ENCODE assay signal across 2 cellular contexts in the genomic region with DNA sequence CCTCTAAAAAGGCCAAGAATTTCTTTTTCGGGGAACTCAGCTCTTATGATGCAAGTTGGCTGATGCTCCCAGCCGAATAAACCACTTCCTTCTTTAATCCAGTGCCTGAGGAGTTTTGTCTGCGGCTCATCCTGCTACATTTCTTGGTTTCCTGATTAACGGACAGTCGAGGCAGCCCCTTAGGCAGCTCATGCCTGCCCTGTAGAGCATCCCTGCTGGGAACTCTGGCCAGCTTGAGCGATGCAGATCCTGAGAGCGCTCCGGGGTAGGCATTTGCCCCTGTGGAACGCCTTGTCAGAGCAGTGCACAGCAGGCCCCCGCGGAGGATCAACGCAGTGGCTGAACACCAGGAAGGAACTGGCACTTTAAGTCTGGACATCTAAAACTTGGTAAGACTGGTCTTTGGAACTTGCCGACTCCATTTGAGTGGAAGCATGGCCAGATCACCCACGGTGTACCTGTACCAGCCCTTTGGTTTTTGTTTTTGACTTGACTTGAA.
A peak's percentile ranks its signal among the peaks of the same experiment; 100 is the strongest.
TF ChIP-seq lines count a peak whose summit lies in the region.

No MANE protein-coding gene starts in this region.

TF ChIP-seq in K562, 482 proteins besides CTCF, POLR2A, EP300 and RAD21:
- TF ChIP-seq CBX3 (IDR thresholded peaks at IDR 0.05; ENCODE audit: borderline replicate concordance in 1 of 2, low read length in 2 of 2) = peak in 1 of 2 experiments; percentile 53; a peak in 1 of 3 replicates
- no peak for TF ChIP-seq SLC30A9 (CRISPR knock-in tag; IDR thresholded peaks at IDR 0.05)
- no peak for TF ChIP-seq LEF1 (IDR thresholded peaks at IDR 0.05)
- TF ChIP-seq TRIM24 (IDR thresholded peaks at IDR 0.05) = peak; percentile 23 to 24; a peak in 2 of 4 replicates

TF ChIP-seq in SK-N-SH, 30 proteins besides CTCF, POLR2A, EP300 and RAD21:
- TF ChIP-seq YY1 (IDR thresholded peaks at IDR 0.05; ENCODE audit: low read depth) = no peak
- no peak for TF ChIP-seq TAF1 (IDR thresholded peaks at IDR 0.05; ENCODE audit: borderline replicate concordance, low read depth, low read length)
- TF ChIP-seq, protein P1, sequence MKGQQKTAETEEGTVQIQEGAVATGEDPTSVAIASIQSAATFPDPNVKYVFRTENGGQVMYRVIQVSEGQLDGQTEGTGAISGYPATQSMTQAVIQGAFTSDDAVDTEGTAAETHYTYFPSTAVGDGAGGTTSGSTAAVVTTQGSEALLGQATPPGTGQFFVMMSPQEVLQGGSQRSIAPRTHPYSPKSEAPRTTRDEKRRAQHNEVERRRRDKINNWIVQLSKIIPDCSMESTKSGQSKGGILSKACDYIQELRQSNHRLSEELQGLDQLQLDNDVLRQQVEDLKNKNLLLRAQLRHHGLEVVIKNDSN (IDR thresholded peaks at IDR 0.05; ENCODE audit: borderline replicate concordance, low read depth) = no peak
- TF ChIP-seq FOXJ3 (CRISPR knock-in tag; IDR thresholded peaks at IDR 0.05) = no peak
- TF ChIP-seq, protein P2, sequence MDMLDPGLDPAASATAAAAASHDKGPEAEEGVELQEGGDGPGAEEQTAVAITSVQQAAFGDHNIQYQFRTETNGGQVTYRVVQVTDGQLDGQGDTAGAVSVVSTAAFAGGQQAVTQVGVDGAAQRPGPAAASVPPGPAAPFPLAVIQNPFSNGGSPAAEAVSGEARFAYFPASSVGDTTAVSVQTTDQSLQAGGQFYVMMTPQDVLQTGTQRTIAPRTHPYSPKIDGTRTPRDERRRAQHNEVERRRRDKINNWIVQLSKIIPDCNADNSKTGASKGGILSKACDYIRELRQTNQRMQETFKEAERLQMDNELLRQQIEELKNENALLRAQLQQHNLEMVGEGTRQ (IDR thresholded peaks at IDR 0.05; ENCODE audit: borderline replicate concordance, low read depth, low read length) = no peak
- no peak for TF ChIP-seq EZH2phosphoT487 (IDR thresholded peaks at IDR 0.05; ENCODE audit: borderline replicate concordance, low read depth)
- TF ChIP-seq, protein P3, sequence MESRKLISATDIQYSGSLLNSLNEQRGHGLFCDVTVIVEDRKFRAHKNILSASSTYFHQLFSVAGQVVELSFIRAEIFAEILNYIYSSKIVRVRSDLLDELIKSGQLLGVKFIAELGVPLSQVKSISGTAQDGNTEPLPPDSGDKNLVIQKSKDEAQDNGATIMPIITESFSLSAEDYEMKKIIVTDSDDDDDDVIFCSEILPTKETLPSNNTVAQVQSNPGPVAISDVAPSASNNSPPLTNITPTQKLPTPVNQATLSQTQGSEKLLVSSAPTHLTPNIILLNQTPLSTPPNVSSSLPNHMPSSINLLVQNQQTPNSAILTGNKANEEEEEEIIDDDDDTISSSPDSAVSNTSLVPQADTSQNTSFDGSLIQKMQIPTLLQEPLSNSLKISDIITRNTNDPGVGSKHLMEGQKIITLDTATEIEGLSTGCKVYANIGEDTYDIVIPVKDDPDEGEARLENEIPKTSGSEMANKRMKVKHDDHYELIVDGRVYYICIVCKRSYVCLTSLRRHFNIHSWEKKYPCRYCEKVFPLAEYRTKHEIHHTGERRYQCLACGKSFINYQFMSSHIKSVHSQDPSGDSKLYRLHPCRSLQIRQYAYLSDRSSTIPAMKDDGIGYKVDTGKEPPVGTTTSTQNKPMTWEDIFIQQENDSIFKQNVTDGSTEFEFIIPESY (IDR thresholded peaks at IDR 0.05; ENCODE audit: borderline replicate concordance, low read depth) = no peak
- TF ChIP-seq, protein P4, sequence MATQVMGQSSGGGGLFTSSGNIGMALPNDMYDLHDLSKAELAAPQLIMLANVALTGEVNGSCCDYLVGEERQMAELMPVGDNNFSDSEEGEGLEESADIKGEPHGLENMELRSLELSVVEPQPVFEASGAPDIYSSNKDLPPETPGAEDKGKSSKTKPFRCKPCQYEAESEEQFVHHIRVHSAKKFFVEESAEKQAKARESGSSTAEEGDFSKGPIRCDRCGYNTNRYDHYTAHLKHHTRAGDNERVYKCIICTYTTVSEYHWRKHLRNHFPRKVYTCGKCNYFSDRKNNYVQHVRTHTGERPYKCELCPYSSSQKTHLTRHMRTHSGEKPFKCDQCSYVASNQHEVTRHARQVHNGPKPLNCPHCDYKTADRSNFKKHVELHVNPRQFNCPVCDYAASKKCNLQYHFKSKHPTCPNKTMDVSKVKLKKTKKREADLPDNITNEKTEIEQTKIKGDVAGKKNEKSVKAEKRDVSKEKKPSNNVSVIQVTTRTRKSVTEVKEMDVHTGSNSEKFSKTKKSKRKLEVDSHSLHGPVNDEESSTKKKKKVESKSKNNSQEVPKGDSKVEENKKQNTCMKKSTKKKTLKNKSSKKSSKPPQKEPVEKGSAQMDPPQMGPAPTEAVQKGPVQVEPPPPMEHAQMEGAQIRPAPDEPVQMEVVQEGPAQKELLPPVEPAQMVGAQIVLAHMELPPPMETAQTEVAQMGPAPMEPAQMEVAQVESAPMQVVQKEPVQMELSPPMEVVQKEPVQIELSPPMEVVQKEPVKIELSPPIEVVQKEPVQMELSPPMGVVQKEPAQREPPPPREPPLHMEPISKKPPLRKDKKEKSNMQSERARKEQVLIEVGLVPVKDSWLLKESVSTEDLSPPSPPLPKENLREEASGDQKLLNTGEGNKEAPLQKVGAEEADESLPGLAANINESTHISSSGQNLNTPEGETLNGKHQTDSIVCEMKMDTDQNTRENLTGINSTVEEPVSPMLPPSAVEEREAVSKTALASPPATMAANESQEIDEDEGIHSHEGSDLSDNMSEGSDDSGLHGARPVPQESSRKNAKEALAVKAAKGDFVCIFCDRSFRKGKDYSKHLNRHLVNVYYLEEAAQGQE (IDR thresholded peaks at IDR 0.05; ENCODE audit: low read depth, low read length) = no peak
- TF ChIP-seq MXI1 (IDR thresholded peaks at IDR 0.05; ENCODE audit: low read depth, low read length) = no peak
- TF ChIP-seq TEAD4 (IDR thresholded peaks at IDR 0.05; ENCODE audit: borderline replicate concordance, insufficient read depth) = no peak
- TF ChIP-seq SMC3 (IDR thresholded peaks at IDR 0.05; ENCODE audit: low read depth, low read length) = no peak
- TF ChIP-seq, protein P5, sequence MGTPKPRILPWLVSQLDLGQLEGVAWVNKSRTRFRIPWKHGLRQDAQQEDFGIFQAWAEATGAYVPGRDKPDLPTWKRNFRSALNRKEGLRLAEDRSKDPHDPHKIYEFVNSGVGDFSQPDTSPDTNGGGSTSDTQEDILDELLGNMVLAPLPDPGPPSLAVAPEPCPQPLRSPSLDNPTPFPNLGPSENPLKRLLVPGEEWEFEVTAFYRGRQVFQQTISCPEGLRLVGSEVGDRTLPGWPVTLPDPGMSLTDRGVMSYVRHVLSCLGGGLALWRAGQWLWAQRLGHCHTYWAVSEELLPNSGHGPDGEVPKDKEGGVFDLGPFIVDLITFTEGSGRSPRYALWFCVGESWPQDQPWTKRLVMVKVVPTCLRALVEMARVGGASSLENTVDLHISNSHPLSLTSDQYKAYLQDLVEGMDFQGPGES (IDR thresholded peaks at IDR 0.05; ENCODE audit: low read depth, low read length) = no peak
- TF ChIP-seq FOSL2 (IDR thresholded peaks at IDR 0.05; ENCODE audit: borderline replicate concordance, low read depth) = no peak
